Comparison of ENCODE assay signal across 9 cellular contexts in genomic region chr6:164106345-164106769, GRCh38.
DNase-seq lines count a peak whose midpoint lies in the region; ATAC-seq, FAIRE-seq and TF ChIP-seq lines count a peak whose summit lies in the region.
"Had no signal": no experiment of that assay in that cellular context is flagged by ENCODE, and none has a peak within 500 bp of the region (broad histone marks: within the 10 kb centered on the region; RNA-seq: fewer than 3 reads in every experiment).

No MANE protein-coding gene starts in this region.

- H3K27ac ChIP-seq in pancreas = no peak overlapping the region

- 62 to 63% methylated on average over 17 of the region's 17 CpGs for WGBS in pancreas, 2 donors

- H3K4me1 ChIP-seq in pancreas = no peaks in the 10 kb centered on the region

- TF ChIP-seq CTCF in nephron progenitor cell (IDR thresholded peaks at IDR 0.05) (peak; percentile 44), pancreas (IDR thresholded peaks at IDR 0.05) (no peak)

- intact Hi-C loops in pancreas (cut with DNase I) = no loop called here
- intact Hi-C loops in left colon (cut with DNase I, micrococcal nuclease) = loop anchor here in 1 of 2 donors (10.0 kb wide), 1 partner anchor 682 kb away; no protein-coding TSS in a partner anchor

- no peak overlapping the region for H3K27ac Mint-ChIP-seq in nephron progenitor cell
- H3K27ac Mint-ChIP-seq: activated naive CD8-positive, alpha-beta T cell treated with anti-CD3 and anti-CD28 coated beads for 36 hours had no signal

- H3K4me3 ChIP-seq in pancreas = no peak overlapping the region

- DNase-seq in GM03348 (ENCODE audit: low spot score) (peak; percentile 32), HuH-7.5 (ENCODE audit: low spot score) (peak; percentile 20), dermis blood vessel endothelial cell (peak; percentile 80), nephron progenitor cell (peak; percentile 43), pancreas (no peak), left colon (no peak)
- DNase-seq in stimulated activated CD4-positive, alpha-beta T cell treated with anti-CD3 and anti-CD28 coated beads, Interleukin-4, amount 100 ng/mL, for 4 hours = no peak
- DNase-seq: activated naive CD8-positive, alpha-beta T cell treated with anti-CD3 and anti-CD28 coated beads for 36 hours had no signal

- no peak for FAIRE-seq in pancreas (lab: Jason Lieb, UNC)

- H3K4me3 Mint-ChIP-seq in nephron progenitor cell = no peak overlapping the region
- H3K4me3 Mint-ChIP-seq: activated naive CD8-positive, alpha-beta T cell treated with anti-CD3 and anti-CD28 coated beads for 36 hours had no signal

- peaks cover 11% of the 10 kb centered on the region for H3K27me3 Mint-ChIP-seq in nephron progenitor cell (ENCODE audit: low read depth, poor library complexity)

- H3K36me3 Mint-ChIP-seq in nephron progenitor cell (ENCODE audit: low read depth) = no peaks in the 10 kb centered on the region
- H3K36me3 Mint-ChIP-seq: activated naive CD8-positive, alpha-beta T cell treated with anti-CD3 and anti-CD28 coated beads for 36 hours had no signal

- peaks cover 18% of the 10 kb centered on the region for H3K4me1 Mint-ChIP-seq in nephron progenitor cell

- no peaks in the 10 kb centered on the region for H3K9me3 ChIP-seq in pancreas

- no peaks in the 10 kb centered on the region for H3K36me3 ChIP-seq in pancreas

- H3K9me3 Mint-ChIP-seq in nephron progenitor cell = no peaks in the 10 kb centered on the region
- H3K9me3 Mint-ChIP-seq: activated naive CD8-positive, alpha-beta T cell treated with anti-CD3 and anti-CD28 coated beads for 36 hours had no signal

- ATAC-seq in pancreas = no peak
- ATAC-seq in HG03439 (IDR thresholded peaks at IDR 0.05; ENCODE audit: unreplicated experiment) = no peak
- no peak for ATAC-seq in left colon

- no peaks in the 10 kb centered on the region for H3K27me3 ChIP-seq in pancreas

Comparison
In these comparisons a context has a peak if more than half of its experiments do, and no peak if none do; other contexts are left out.
1. DNase-seq: peak in GM03348 (single experiment), HuH-7.5 (single experiment), dermis blood vessel endothelial cell (single experiment) and nephron progenitor cell (single experiment); none in pancreas (0 of 6), stimulated activated CD4-positive, alpha-beta T cell treated with anti-CD3 and anti-CD28 coated beads, Interleukin-4, amount 100 ng/mL, for 4 hours (0 of 2) and left colon (0 of 2).